In genomic region chr14:47555333-47555732, GRCh38 we compare ENCODE assay signal across 25 cellular contexts.
"Had no signal": no experiment of that assay in that cellular context is flagged by ENCODE, and none has a peak within 500 bp of the region (broad histone marks: within the 10 kb centered on the region; RNA-seq: fewer than 3 reads in every experiment).

No MANE protein-coding gene starts in this region.

- H3K36me3 Mint-ChIP-seq: immature natural killer cell; memory B cell; mesothelial cell of epicardium; naive B cell; stimulated activated memory B cell treated with anti-CD40 and anti-IgM and Interleukin-4, amounts not matched to agents 10 μg/mL and 1 μg/mL and 100 μg/mL, for 72 hours; type B pancreatic cell had no signal

- H3K4me3 Mint-ChIP-seq: dendritic cell treated with granulocyte-macrophage colony-stimulating factor and Interleukin-4, amounts not matched to agents 40 ng/mL and 50 ng/mL, for 4 days; immature natural killer cell; memory B cell; mesothelial cell of epicardium; naive B cell; natural killer cell treated with Interleukin-12 subunit alpha and Interleukin-12 subunit beta and Interleukin-15 and Interleukin-18, amount 100 ng/mL, for 72 hours; neural crest cell; stimulated activated memory B cell treated with anti-CD40 and anti-IgM and Interleukin-4, amounts not matched to agents 10 μg/mL and 1 μg/mL and 100 μg/mL, for 72 hours; type B pancreatic cell had no signal

- H3K27ac Mint-ChIP-seq: dendritic cell treated with granulocyte-macrophage colony-stimulating factor and Interleukin-4, amounts not matched to agents 40 ng/mL and 50 ng/mL, for 4 days; immature natural killer cell; memory B cell; mesothelial cell of epicardium; naive B cell; natural killer cell treated with Interleukin-12 subunit alpha and Interleukin-12 subunit beta and Interleukin-15 and Interleukin-18, amount 100 ng/mL, for 72 hours; stimulated activated memory B cell treated with anti-CD40 and anti-IgM and Interleukin-4, amounts not matched to agents 10 μg/mL and 1 μg/mL and 100 μg/mL, for 72 hours; type B pancreatic cell had no signal

- H3K4me1 Mint-ChIP-seq: immature natural killer cell; memory B cell; mesothelial cell of epicardium; naive B cell; stimulated activated memory B cell treated with anti-CD40 and anti-IgM and Interleukin-4, amounts not matched to agents 10 μg/mL and 1 μg/mL and 100 μg/mL, for 72 hours had no signal

- DNase-seq: effector CD8-positive, alpha-beta T cell; foreskin keratinocyte; glutamatergic neuron; heart right ventricle; hypothalamus; immature natural killer cell; islet precursor cell; left ventricle myocardium superior; lower lobe of right lung; mucosa of descending colon; naive B cell; stimulated activated CD4-positive, alpha-beta T cell treated with anti-CD3 and anti-CD28 coated beads, Interleukin-4, amount 100 ng/mL, for 4 hours; stimulated activated naive CD8-positive, alpha-beta T cell treated with anti-CD3 and anti-CD28 coated beads, Interleukin-15, Interleukin-2, amounts not matched to agents 100 U/mL and 50 U/mL, for 24 hours; substantia nigra; testis; tibial artery had no signal

- H3K27me3 Mint-ChIP-seq: dendritic cell treated with granulocyte-macrophage colony-stimulating factor and Interleukin-4, amounts not matched to agents 40 ng/mL and 50 ng/mL, for 4 days; memory B cell; naive B cell; natural killer cell treated with Interleukin-12 subunit alpha and Interleukin-12 subunit beta and Interleukin-15 and Interleukin-18, amount 100 ng/mL, for 72 hours; stimulated activated memory B cell treated with anti-CD40 and anti-IgM and Interleukin-4, amounts not matched to agents 10 μg/mL and 1 μg/mL and 100 μg/mL, for 72 hours; type B pancreatic cell had no signal

- ATAC-seq: foreskin keratinocyte; gastroesophageal sphincter; heart right ventricle; left ventricle myocardium superior; lower lobe of right lung; mucosa of descending colon; natural killer cell treated with Interleukin-12 subunit alpha and Interleukin-12 subunit beta and Interleukin-15 and Interleukin-18, amount 100 ng/mL, for 72 hours; sciatic nerve; stimulated activated memory B cell treated with anti-CD40 and anti-IgM and Interleukin-4, amounts not matched to agents 10 μg/mL and 1 μg/mL and 100 μg/mL, for 72 hours; stimulated activated naive CD8-positive, alpha-beta T cell treated with anti-CD3 and anti-CD28 coated beads, Interleukin-15, Interleukin-2, amounts not matched to agents 100 U/mL and 50 U/mL, for 24 hours had no signal

- H3K9me3 Mint-ChIP-seq: dendritic cell treated with granulocyte-macrophage colony-stimulating factor and Interleukin-4, amounts not matched to agents 40 ng/mL and 50 ng/mL, for 4 days; mesothelial cell of epicardium; stimulated activated memory B cell treated with anti-CD40 and anti-IgM and Interleukin-4, amounts not matched to agents 10 μg/mL and 1 μg/mL and 100 μg/mL, for 72 hours; type B pancreatic cell had no signal
